In genomic region chr20:39312107-39312506, GRCh38 we compare ENCODE assay signal across 24 cellular contexts.
"Had no signal": no experiment of that assay in that cellular context is flagged by ENCODE, and none has a peak within 500 bp of the region (broad histone marks: within the 10 kb centered on the region; RNA-seq: fewer than 3 reads in every experiment).

No MANE protein-coding gene starts in this region.

- H3K36me3 ChIP-seq: esophagus squamous epithelium, neural progenitor cell, sigmoid colon, stomach, transverse colon had no signal

- H3K9ac ChIP-seq: neural progenitor cell had no signal

- H3K27me3 ChIP-seq: hepatocyte, neural progenitor cell, sigmoid colon, testis, transverse colon had no signal

- H3K4me2 ChIP-seq: hepatocyte, neural progenitor cell had no signal

- H3K9me3 ChIP-seq: testis had no signal

- ATAC-seq: activated CD4-positive, alpha-beta T cell treated with anti-CD3 and anti-CD28 coated beads for 36 hours; activated naive CD4-positive, alpha-beta T cell treated with anti-CD3 and anti-CD28 coated beads, Interleukin-2, amount 50 U/mL, for 72 hours; activated T-cell treated with anti-CD3 and anti-CD28 coated beads, Interleukin-2, amount 50 U/mL, for 72 hours; left colon; natural killer cell; stimulated activated memory B cell treated with anti-CD40 and anti-IgM and Interleukin-4, amounts not matched to agents 10 μg/mL and 1 μg/mL and 100 μg/mL, for 72 hours had no signal

- DNase-seq: activated CD4-positive, alpha-beta T cell treated with anti-CD3 and anti-CD28 coated beads for 36 hours; activated CD4-positive, CD25-positive, alpha-beta regulatory T cell; activated naive CD4-positive, alpha-beta T cell; activated T-cell treated with anti-CD3 and anti-CD28 coated beads for 4 hours; activated T-cell treated with anti-CD3 and anti-CD28 coated beads, Interleukin-2, amount 50 U/mL, for 72 hours; dermis blood vessel endothelial cell; effector CD8-positive, alpha-beta T cell; esophagus squamous epithelium; foreskin melanocyte; glutamatergic neuron; kidney; left colon; natural killer cell; sigmoid colon; small intestine; stimulated activated CD4-positive, alpha-beta T cell treated with anti-CD3 and anti-CD28 coated beads, Interleukin-4, amount 100 ng/mL, for 24 hours; stomach; testis; transverse colon had no signal

- H3K79me2 ChIP-seq: hepatocyte had no signal

- H3K27ac ChIP-seq: epithelial cell of prostate, esophagus squamous epithelium, hepatocyte, neural progenitor cell, sigmoid colon, stomach, testis, transverse colon had no signal

- H3K4me3 ChIP-seq: esophagus squamous epithelium, hepatocyte, neural progenitor cell, sigmoid colon, stomach, testis, transverse colon had no signal

- H3K4me1 ChIP-seq: esophagus squamous epithelium, stomach, testis, transverse colon had no signal

- H2AFZ ChIP-seq: hepatocyte, neural progenitor cell had no signal
